1 cellular context compared by ENCODE assay signal in the genomic region with DNA sequence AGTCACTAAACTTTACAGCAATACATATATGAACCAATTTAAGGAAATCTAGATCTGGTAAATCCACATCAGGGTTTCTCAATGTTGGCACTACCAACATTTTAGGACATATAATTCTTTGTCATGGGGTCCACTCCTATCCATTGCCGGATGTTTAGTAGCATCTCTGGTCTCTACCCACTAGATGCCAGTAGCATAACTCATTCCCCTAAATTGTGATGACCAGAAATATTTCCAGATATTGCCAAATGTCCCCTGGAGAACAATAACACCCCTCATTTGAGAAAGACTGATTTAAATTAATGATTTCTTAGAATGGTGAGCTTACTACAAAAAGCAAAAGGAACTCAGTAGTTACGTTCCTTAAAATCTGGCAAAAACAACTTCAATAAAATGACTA.
TF ChIP-seq lines count a peak whose summit lies in the region.

No MANE protein-coding gene starts in this region.

TF ChIP-seq in A549, 52 proteins besides CTCF, POLR2A, EP300 and RAD21 (continued from another document):
- TF ChIP-seq NPAS2 (CRISPR knock-in tag; IDR thresholded peaks at IDR 0.05; ENCODE audit: borderline replicate concordance) (no peak), HMGXB4 (CRISPR knock-in tag; IDR thresholded peaks at IDR 0.05; ENCODE audit: borderline replicate concordance) (no peak), POLR2AphosphoS2 (conservative IDR thresholded peaks at IDR 0.05; ENCODE audit: low read length) (no peak), ZNF302 (CRISPR knock-in tag; IDR thresholded peaks at IDR 0.05) (no peak)
